In genomic region chr2:101253713-101254085, GRCh38 we compare ENCODE assay signal across 8 cellular contexts. TPM values are rescaled to one million over a fixed set of nuclear protein-coding genes. Genes with fewer than 3 reads are reported as not detected.
DNase-seq lines count a peak whose midpoint lies in the region; ATAC-seq and TF ChIP-seq lines count a peak whose summit lies in the region.

No MANE protein-coding gene starts in this region.

- H3K4me3 Mint-ChIP-seq in CD4-positive, alpha-beta T cell = peak overlapping the region; percentile 97
- H3K4me3 Mint-ChIP-seq in effector memory CD8-positive, alpha-beta T cell = peak overlapping the region; percentile 94 to 95
- peak overlapping the region; percentile 94 for H3K4me3 Mint-ChIP-seq in neural crest cell

- no peak for TF ChIP-seq CTCF in CD4-positive, alpha-beta T cell (IDR thresholded peaks at IDR 0.05)
- no peak for TF ChIP-seq CTCF in NB4 (IDR thresholded peaks at IDR 0.05; ENCODE audit: low read depth, low read length)
- TF ChIP-seq CTCF in neural crest cell (conservative IDR thresholded peaks at IDR 0.05) = no peak

- H3K9me3 Mint-ChIP-seq in CD4-positive, alpha-beta T cell = no peaks in the 10 kb centered on the region
- no peaks in the 10 kb centered on the region for H3K9me3 Mint-ChIP-seq in effector memory CD8-positive, alpha-beta T cell
- no peaks in the 10 kb centered on the region for H3K9me3 Mint-ChIP-seq in neural crest cell

- H3K27me3 Mint-ChIP-seq in CD4-positive, alpha-beta T cell = no peaks in the 10 kb centered on the region
- no peaks in the 10 kb centered on the region for H3K27me3 Mint-ChIP-seq in effector memory CD8-positive, alpha-beta T cell
- no peaks in the 10 kb centered on the region for H3K27me3 Mint-ChIP-seq in neural crest cell (ENCODE audit: low read depth)

- H3K27me3 ChIP-seq in CD4-positive, alpha-beta T cell (ENCODE audit: control insufficient read depth, insufficient read depth, low read length) = no peaks in the 10 kb centered on the region

- peak overlapping the region; percentile 93 for H3K27ac Mint-ChIP-seq in CD4-positive, alpha-beta T cell
- H3K27ac Mint-ChIP-seq in effector memory CD8-positive, alpha-beta T cell = peak overlapping the region; percentile 91 to 96
- H3K27ac Mint-ChIP-seq in neural crest cell (ENCODE audit: unreplicated experiment) = peak overlapping the region; percentile 48

- POLR2A ChIA-PET in CD4-positive, alpha-beta T cell (lab: Charles Lee) = interaction anchor here (0.7 to 3.0 kb wide), 21 partner anchors 9 to 691 kb away, joined by 3 to 21 read pairs (median 7); partner anchors contain the start of genes PDCL3, RNF149, RPL31 and TBC1D8

- CTCF ChIA-PET in CD4-positive, alpha-beta T cell (lab: Charles Lee) = interaction anchor here (0.7 to 1.3 kb wide), 5 partner anchors 15 to 89 kb away, joined by 3 to 5 read pairs (median 3); no protein-coding TSS in a partner anchor

- H3K27ac ChIP-seq in CD4-positive, alpha-beta T cell (ENCODE audit: low read depth, low read length) = peak overlapping the region; percentile 98

- peak overlapping the region; percentile 97 for H3K4me3 ChIP-seq in NB4 (ENCODE audit: low read depth, low read length)

- no peak for DNase-seq in CD4-positive, alpha-beta T cell
- DNase-seq in NB4 (ENCODE audit: low read depth) = peak; percentile 17
- DNase-seq in effector memory CD8-positive, alpha-beta T cell = peak in 1 of 3 experiments; percentile 12
- no peak for DNase-seq in neural crest cell (ENCODE audit: low read depth, low spot score)
- no peak for DNase-seq in CD1c-positive myeloid dendritic cell (ENCODE audit: extremely low spot score)
- DNase-seq in activated gamma-delta T cell treated with Interleukin-2 at 50 U/mL for 16 hours = no peak
- DNase-seq in hypothalamus (lab: John Stamatoyannopoulos, UW) = no peak
- DNase-seq in NCI-H226 = no peak

- H3K9me3 ChIP-seq in CD4-positive, alpha-beta T cell (ENCODE audit: control insufficient read depth, low read length) = no peaks in the 10 kb centered on the region

- peaks cover 60% of the 10 kb centered on the region for H3K4me1 Mint-ChIP-seq in CD4-positive, alpha-beta T cell (ENCODE audit: low read depth)
- peaks cover 43 to 47% of the 10 kb centered on the region in 2 donors for H3K4me1 Mint-ChIP-seq in effector memory CD8-positive, alpha-beta T cell (ENCODE audit: low read depth in 2 of 2)
- peaks cover 38% of the 10 kb centered on the region for H3K4me1 Mint-ChIP-seq in neural crest cell

- intact Hi-C loops in CD4-positive, alpha-beta T cell (cut with DNase I, micrococcal nuclease) = loop anchor here (2.0 to 5.0 kb wide), 5 partner anchors 103 to 691 kb away; partner anchors contain the start of genes RPL31 (in 2 of the 2), CREG2 (in 1 of the 2), MAP4K4 (in 1 of the 2) and PDCL3 (in 1 of the 2)

- TF ChIP-seq POLR2A in NB4 (IDR thresholded peaks at IDR 0.05; ENCODE audit: extremely low read depth, insufficient read length) = no peak

- peaks cover 50% of the 10 kb centered on the region for H3K36me3 Mint-ChIP-seq in CD4-positive, alpha-beta T cell (ENCODE audit: low read depth)
- peaks cover 34% of the 10 kb centered on the region for H3K36me3 Mint-ChIP-seq in effector memory CD8-positive, alpha-beta T cell (ENCODE audit: insufficient read depth)
- peaks cover 11% of the 10 kb centered on the region for H3K36me3 Mint-ChIP-seq in neural crest cell (ENCODE audit: low read depth)

- no peak for ATAC-seq in CD4-positive, alpha-beta T cell (ENCODE audit: poor library complexity)
- ATAC-seq in effector memory CD8-positive, alpha-beta T cell (replicated peaks) = no peak

RNA-seq across cellular contexts. Expression of gene CNOT11, which starts 1.0 kb away (rescaled TPM):
- 10 to 100 TPM; 39.4 to 46.8 TPM for total RNA-seq in CD4-positive, alpha-beta T cell
- 48.2 and 50.4 TPM in 2 replicates for total RNA-seq in neural crest cell

RNA-seq across cellular contexts. Expression of gene RNF149, which starts 54.8 kb away (rescaled TPM):
- total RNA-seq in CD4-positive, alpha-beta T cell = 100 to 1,000 TPM; 139 to 150 TPM
- 27.2 and 27.4 TPM in 2 replicates for total RNA-seq in neural crest cell
